In the genomic region with DNA sequence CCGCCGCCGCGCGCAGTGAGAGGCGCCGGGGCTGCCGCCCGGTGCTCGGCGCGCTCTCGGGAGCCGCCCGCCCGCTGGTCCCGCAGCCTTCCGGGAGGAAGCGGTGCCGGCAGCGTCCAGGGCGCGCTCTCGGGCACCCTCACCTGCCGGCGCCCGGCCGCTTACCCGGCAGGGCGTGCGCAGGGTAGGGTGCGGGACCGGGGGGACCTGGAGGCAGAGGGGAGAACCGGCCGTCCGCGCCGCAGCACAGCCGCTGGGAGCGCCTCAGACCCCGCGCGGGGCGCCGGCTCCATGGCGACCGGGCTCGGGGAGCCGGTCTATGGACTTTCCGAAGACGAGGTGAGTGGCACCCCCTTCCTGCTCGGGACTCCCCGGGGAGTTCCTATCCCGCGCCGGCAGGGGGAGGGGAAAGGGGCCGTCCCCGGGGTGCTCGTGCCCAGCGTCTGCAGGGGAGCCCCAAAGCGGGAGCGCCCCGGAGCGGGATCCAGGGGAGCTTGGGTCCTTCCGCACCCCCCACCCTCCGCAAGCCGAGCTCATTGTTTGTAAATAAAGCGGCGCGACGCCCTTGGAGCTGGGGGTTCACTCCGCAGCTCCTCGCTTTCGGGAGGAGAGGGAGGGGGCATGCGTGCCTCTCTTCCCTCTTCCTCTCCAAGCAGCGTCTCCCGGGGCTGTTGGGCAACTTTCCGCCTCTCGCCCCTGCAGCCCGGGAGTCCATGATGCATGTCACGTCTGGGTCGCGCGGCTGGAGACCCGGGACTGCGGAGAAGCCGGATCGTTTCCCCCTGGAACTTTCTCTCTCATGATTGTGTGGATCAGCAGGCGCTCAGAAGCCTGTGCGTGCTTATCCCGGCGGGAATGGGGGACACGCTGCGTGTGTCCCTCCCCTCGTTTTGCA, we compare ENCODE assay signal across 8 cellular contexts. TPM values are rescaled to one million over a fixed set of nuclear protein-coding genes. Genes with fewer than 3 reads are reported as not detected.
DNase-seq lines count a peak whose midpoint lies in the region; ATAC-seq and TF ChIP-seq lines count a peak whose summit lies in the region.

No MANE protein-coding gene starts in this region.

- no peaks in the 10 kb centered on the region for H3K9me3 ChIP-seq in body of pancreas
- no peaks in the 10 kb centered on the region for H3K9me3 ChIP-seq in spleen

- peaks cover 24 to 28% of the 10 kb centered on the region in 2 donors for H3K4me1 Mint-ChIP-seq in immature natural killer cell

- H3K4me3 ChIP-seq in body of pancreas: peak overlapping the region; percentile 75 to 92
- peak overlapping the region; percentile 74 to 99 (median 95) for H3K4me3 ChIP-seq in spleen

- TF ChIP-seq POLR2A in body of pancreas (IDR thresholded peaks at IDR 0.05): peak; percentile 41 to 49 (median 48)
- TF ChIP-seq POLR2A in spleen (IDR thresholded peaks at IDR 0.05): no peak

- 0 to 1% methylated on average over 6 to 40 of the region's 95 CpGs for WGBS in body of pancreas, 2 donors
- 0 to 1% (median 1%) methylated on average over 44 to 95 of the region's 95 CpGs for WGBS in spleen, 5 donors

- H3K36me3 ChIP-seq in body of pancreas (replicated peaks in 1 of 2; ENCODE audit: insufficient read depth in 1 of 2, low read depth in 2 of 2) (no peaks in the 10 kb centered on the region), spleen (no peaks in the 10 kb centered on the region)

- intact Hi-C loops in body of pancreas (cut with DNase I): no loop called here
- intact Hi-C loops in spleen (cut with DNase I; ENCODE audit: low total_unique reads): loop anchor here (2.0 to 10.0 kb wide), 2 partner anchors 74 to 160 kb away; no protein-coding TSS in a partner anchor

- peak overlapping the region; percentile 75 to 97 (median 94) for H3K27ac ChIP-seq in body of pancreas
- peak overlapping the region; percentile 66 to 92 (median 84) for H3K27ac ChIP-seq in spleen

- H3K27me3 ChIP-seq in body of pancreas (no peaks in the 10 kb centered on the region), spleen (replicated peaks in 1 of 7) (peaks cover 0 to 26% (median 0%) of the 10 kb centered on the region in 7 donors)

- TF ChIP-seq CTCF in body of pancreas (IDR thresholded peaks at IDR 0.05) (peak in 3 of 7 experiments; percentile 12 to 27 (median 19)), spleen (IDR thresholded peaks at IDR 0.05 in 8 of 11, conservative IDR thresholded peaks at IDR 0.05 in 3 of 11) (peak in 4 of 11 experiments; percentile 7 to 15 (median 12))

- peak; percentile 53 for DNase-seq in Daoy (ENCODE audit: low read depth)
- DNase-seq in HUDEP-2 (lab: John Stamatoyannopoulos, UW; ENCODE audit: unreplicated experiment in 76 of 76): peak in 39 of 76 experiments; percentile 4 to 73 (median 37)
- DNase-seq in T-helper 22 cell (ENCODE audit: low read depth): peak; percentile 25
- peak; percentile 52 to 62 (median 55) for DNase-seq in body of pancreas
- peak in 2 of 3 donors; percentile 28 to 44 for DNase-seq in immature natural killer cell
- DNase-seq in spleen: peak; percentile 90
- no peak for DNase-seq in NK-92 treated with Interleukin-12 subunit alpha and Interleukin-12 subunit beta, amount 100 ng/mL, for 24 hours (lab: John Stamatoyannopoulos, UW)

- no peaks in the 10 kb centered on the region for H3K9me3 Mint-ChIP-seq in immature natural killer cell

- peak overlapping the region; percentile 87 to 94 (median 91) for H3K4me3 Mint-ChIP-seq in immature natural killer cell

- H3K27me3 Mint-ChIP-seq in immature natural killer cell (ENCODE audit: low read depth in 3 of 3): peaks cover 2 to 9% (median 9%) of the 10 kb centered on the region in 3 donors

- ATAC-seq in GM21526 (IDR thresholded peaks at IDR 0.05; ENCODE audit: low FRiP score, unreplicated experiment) (peak; percentile 35), body of pancreas (peak; percentile 40)

- peaks cover 35% of the 10 kb centered on the region for H3K4me1 ChIP-seq in body of pancreas
- peaks cover 5 to 54% (median 35%) of the 10 kb centered on the region in 6 donors for H3K4me1 ChIP-seq in spleen

- peak overlapping the region in 2 of 6 donors; percentile 24 to 44 for H3K27ac Mint-ChIP-seq in immature natural killer cell

- H3K36me3 Mint-ChIP-seq in immature natural killer cell: no peaks in the 10 kb centered on the region

RNA-seq across cellular contexts. Expression of a gene that starts 0.6 kb away (rescaled TPM):
- 31.4 and 39.1 TPM in 2 replicates for total RNA-seq in Daoy (2014; rRNA removed; shearing (Covaris generic))
- total RNA-seq in body of pancreas: 100 to 1,000 TPM; 105 to 108 TPM
- polyA plus RNA-seq in immature natural killer cell: 1 to 10 TPM in 2 of 3 donors, under 1 TPM in 1; 0.62 to 2.2 (median 2.0) TPM
- 10 to 100 TPM; 14.3 to 26.9 (median 24.9) TPM for total RNA-seq in spleen
- polyA plus RNA-seq in spleen: 10 to 100 TPM in 1 of 3 donors, 1 to 10 TPM in 2; 8.7 to 14.1 (median 9.0) TPM

Comparison
In these comparisons a context has a peak if more than half of its experiments do, and no peak if none do; other contexts are left out.
1. POLR2A ChIP-seq: peak in body of pancreas (3 of 3); none in spleen (0 of 3).